Comparison of ENCODE assay signal across 8 cellular contexts in genomic region chr10:103458720-103459119, GRCh38. TPM values are rescaled to one million over a fixed set of nuclear protein-coding genes. Genes with fewer than 3 reads are reported as not detected.
DNase-seq lines count a peak whose midpoint lies in the region; ATAC-seq and TF ChIP-seq lines count a peak whose summit lies in the region.

CALHM1 (minus strand) TSS chr10:103458900; CDS start chr10:103458751, 149 bp downstream.

- no peaks in the 10 kb centered on the region for H3K36me3 ChIP-seq in BE2C
- H3K36me3 ChIP-seq in stomach, result no peaks in the 10 kb centered on the region
- H3K36me3 ChIP-seq in A673 (ENCODE audit: insufficient read depth, low read length, poor library complexity, severe bottlenecking), result no peaks in the 10 kb centered on the region

- peak within 1 kb of the TSS; percentile 57 to 64 for H3K4me3 Mint-ChIP-seq in effector memory CD8-positive, alpha-beta T cell

- TF ChIP-seq EP300 in stomach (IDR thresholded peaks at IDR 0.05), result no peak

- POLR2A ChIA-PET in A673 (lab: Charles Lee; ENCODE audit: low non-redundant PET), result no interaction called here

- WGBS in stomach, 5 donors, result 44 to 59% (median 56%) methylated on average over 5 to 9 of the region's 9 CpGs

- no peaks in the 10 kb centered on the region for H3K36me3 Mint-ChIP-seq in effector memory CD8-positive, alpha-beta T cell (ENCODE audit: insufficient read depth)

- no peak for TF ChIP-seq POLR2A in stomach (IDR thresholded peaks at IDR 0.05)

- H3K27ac ChIP-seq in stomach, result no peak within 1 kb of the TSS
- H3K27ac ChIP-seq in A673 (ENCODE audit: low read depth, low read length, poor library complexity, severe bottlenecking), result no peak within 1 kb of the TSS

- TF ChIP-seq CTCF in GM20000 (IDR thresholded peaks at IDR 0.05; ENCODE audit: extremely low read depth, missing control alignments) (no peak), BE2C (IDR thresholded peaks at IDR 0.05; ENCODE audit: low read depth, low read length) (no peak), stomach (IDR thresholded peaks at IDR 0.05) (no peak), A673 (conservative IDR thresholded peaks at IDR 0.05; ENCODE audit: low read depth, low read length) (no peak)

- no TSS peak for BruUV-seq in A673 (replicated peaks; lab: Mats Ljungman, UMichigan)

- H3K9me3 Mint-ChIP-seq in effector memory CD8-positive, alpha-beta T cell, result no peaks in the 10 kb centered on the region

- DNase-seq in GF-D8 (lab: John Stamatoyannopoulos, UW) (peak; percentile 24), GM20000 (ENCODE audit: low spot score) (peak; percentile 87), NCI-H1105 treated with DMSO at 0.1 percent for 48 hours (lab: John Stamatoyannopoulos, UW) (peak; percentile 11), BE2C (no peak), GOT3 (lab: John Stamatoyannopoulos, UW) (no peak), stomach (no peak), A673 (ENCODE audit: low spot score) (no peak)
- no peak for DNase-seq in effector memory CD8-positive, alpha-beta T cell

- no peaks in the 10 kb centered on the region; the same call in 1 of the 2 replicates for H3K4me1 ChIP-seq in BE2C
- H3K4me1 ChIP-seq in stomach, result no peaks in the 10 kb centered on the region
- H3K4me1 ChIP-seq in A673 (ENCODE audit: insufficient read depth, low read length, poor library complexity, severe bottlenecking), result no peaks in the 10 kb centered on the region

- CTCF ChIA-PET in A673 (lab: Charles Lee), result no interaction called here

- peak within 1 kb of the TSS; percentile 76 to 80 for H3K27ac Mint-ChIP-seq in effector memory CD8-positive, alpha-beta T cell

- H3K9me3 ChIP-seq in BE2C (no peaks in the 10 kb centered on the region), stomach (no peaks in the 10 kb centered on the region), A673 (ENCODE audit: low read depth, low read length, poor library complexity, severe bottlenecking) (no peaks in the 10 kb centered on the region)

- intact Hi-C loops in stomach (cut with DNase I; ENCODE audit: low total_unique reads) (no loop called here), A673 (cut with micrococcal nuclease; ENCODE audit: unreplicated experiment) (no loop called here)

- H3K27me3 Mint-ChIP-seq in effector memory CD8-positive, alpha-beta T cell, result no peaks in the 10 kb centered on the region

- no peaks in the 10 kb centered on the region for H3K27me3 ChIP-seq in BE2C
- no peaks in the 10 kb centered on the region for H3K27me3 ChIP-seq in stomach
- H3K27me3 ChIP-seq in A673 (replicated peaks; ENCODE audit: insufficient read depth, low read depth, low read length, poor library complexity), result no peaks in the 10 kb centered on the region

- H3K4me1 Mint-ChIP-seq in effector memory CD8-positive, alpha-beta T cell (ENCODE audit: low read depth in 2 of 2), result peaks cover 18 to 22% of the 10 kb centered on the region in 2 donors

- no peak within 1 kb of the TSS for H3K4me3 ChIP-seq in BE2C (ENCODE audit: low read depth, low read length)
- H3K4me3 ChIP-seq in stomach, result no peak within 1 kb of the TSS
- H3K4me3 ChIP-seq in A673 (ENCODE audit: low read depth, low read length, poor library complexity, severe bottlenecking), result no peak within 1 kb of the TSS

- peak; percentile 69 for ATAC-seq in effector memory CD8-positive, alpha-beta T cell (replicated peaks)

RNA-seq across cellular contexts. Expression of gene CALHM1, which starts in this region (rescaled TPM):
- polyA plus RNA-seq in BE2C (2012; ENCODE audit: insufficient read depth, insufficient read length, low read depth), result 0.19 TPM
- total RNA-seq in stomach, result not detected
- not detected for polyA plus RNA-seq in stomach
- not detected in 2 replicates for total RNA-seq in A673 (2021)

Comparison
In these comparisons a context has a peak if more than half of its experiments do, and no peak if none do; other contexts are left out.
1. DNase-seq: peak in GF-D8 (single experiment), GM20000 (single experiment) and NCI-H1105 treated with DMSO at 0.1 percent for 48 hours (single experiment); none in effector memory CD8-positive, alpha-beta T cell (0 of 3), BE2C (single experiment), GOT3 (single experiment), stomach (single experiment) and A673 (single experiment).